27 cellular contexts compared by ENCODE assay signal in the genomic region with DNA sequence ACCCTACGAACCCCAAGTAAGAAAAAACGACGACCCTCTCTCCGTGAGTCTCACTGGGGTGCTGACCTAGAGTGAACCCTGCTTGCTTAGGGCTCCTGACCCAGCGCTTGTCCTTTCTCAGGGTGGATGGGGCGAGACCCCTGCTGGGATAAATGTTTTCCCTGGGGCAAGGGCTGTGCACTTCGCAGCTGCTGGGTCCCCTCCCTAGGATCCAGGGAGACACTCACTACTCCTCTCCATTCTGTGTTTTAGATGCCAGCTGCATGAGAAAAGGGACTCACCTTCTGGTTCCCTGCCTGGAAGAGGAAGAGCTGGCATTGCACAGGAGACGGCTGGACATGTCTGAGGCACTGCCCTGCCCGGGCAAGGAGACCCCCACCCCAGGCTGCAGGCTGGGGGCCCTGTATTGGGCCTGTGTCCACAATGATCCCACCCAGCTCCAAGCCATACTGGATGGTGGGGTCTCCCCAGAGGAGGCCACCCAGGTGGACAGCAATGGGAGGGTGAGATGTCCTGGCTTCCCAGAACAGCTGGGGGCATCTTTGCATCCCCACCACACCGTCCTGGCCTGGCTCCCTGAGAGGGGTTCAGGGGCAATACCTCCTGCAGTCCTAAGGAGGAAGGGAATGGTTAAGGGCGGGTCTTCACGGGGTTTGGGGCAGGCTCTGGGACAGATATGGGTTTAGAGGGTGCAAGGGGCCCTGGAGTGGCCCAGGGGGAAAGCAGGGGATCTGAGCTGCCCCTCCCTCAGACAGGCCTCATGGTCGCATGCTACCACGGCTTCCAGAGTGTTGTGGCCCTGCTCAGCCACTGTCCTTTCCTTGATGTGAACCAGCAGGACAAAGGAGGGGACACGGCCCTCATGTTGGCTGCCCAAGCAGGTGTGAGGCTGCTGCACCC. TPM values are rescaled to one million over a fixed set of nuclear protein-coding genes. Genes with fewer than 3 reads are reported as not detected.
DNase-seq lines count a peak whose midpoint lies in the region; ATAC-seq, FAIRE-seq and TF ChIP-seq lines count a peak whose summit lies in the region.
"Had no signal": no experiment of that assay in that cellular context is flagged by ENCODE, and none has a peak within 500 bp of the region (broad histone marks: within the 10 kb centered on the region; RNA-seq: fewer than 3 reads in every experiment).

No MANE protein-coding gene starts in this region.

- 39% methylated on average over 13 of the region's 15 CpGs for WGBS in K562 (ENCODE audit: insufficient coverage, low coverage, missing lambda C conversion rate)

- H3K27me3 Mint-ChIP-seq in type B pancreatic cell = peaks cover 2% of the 10 kb centered on the region
- H3K27me3 Mint-ChIP-seq: activated naive CD4-positive, alpha-beta T cell treated with anti-CD3 and anti-CD28 coated beads, Interleukin-2, amount 50 U/mL, for 24 hours had no signal

- H3K36me3 ChIP-seq in K562 (ENCODE audit: control insufficient read depth, insufficient read depth, low read length) (no peaks in the 10 kb centered on the region), keratinocyte (ENCODE audit: control insufficient read depth in 2 of 2, extremely low read depth in 1 of 2, insufficient read depth in 2 of 2, low read length in 2 of 2) (no peaks in the 10 kb centered on the region)
- H3K36me3 ChIP-seq: heart left ventricle, MG63 had no signal

- H3K27me3 ChIP-seq in K562 (ENCODE audit: control insufficient read depth in 2 of 2, insufficient read depth in 2 of 2, low read length in 2 of 2) (no peaks in the 10 kb centered on the region), keratinocyte (ENCODE audit: control insufficient read depth, extremely low read depth, insufficient read depth, low read length) (peaks cover 10% of the 10 kb centered on the region)
- H3K27me3 ChIP-seq: heart left ventricle, MG63 had no signal

- peak; percentile 53 for DNase-seq in cardiac septum (ENCODE audit: low spot score)
- DNase-seq in left ventricle myocardium superior = no peak
- DNase-seq in K562 (ENCODE audit: extremely low read depth in 1 of 4, low spot score in 3 of 4) = no peak
- DNase-seq in keratinocyte (ENCODE audit: low read depth, low spot score) = no peak
- no peak for DNase-seq in type B pancreatic cell (ENCODE audit: extremely low spot score, unreplicated experiment)
- DNase-seq in NAMALWA (ENCODE audit: low spot score) = no peak
- no peak for DNase-seq in AML-193 (lab: John Stamatoyannopoulos, UW)
- DNase-seq: ACHN; activated CD4-positive, alpha-beta T cell treated with anti-CD3 and anti-CD28 coated beads, Interleukin-2, amount 50 U/mL, for 48 hours; activated T-cell treated with anti-CD3 and anti-CD28 coated beads, Interleukin-2, amount 50 U/mL, for 1 hour; CD8-positive, alpha-beta memory T cell; EL; HFFc6; MG63; NCI-H2107; NK-92 treated with Interleukin-12 subunit alpha and Interleukin-12 subunit beta, amount 100 ng/mL, for 24 hours; stimulated activated CD4-positive, alpha-beta T cell treated with anti-CD3 and anti-CD28 coated beads, Interleukin-4, amount 100 ng/mL, for 24 hours; substantia nigra had no signal

- no peak for TF ChIP-seq EP300 in K562 (IDR thresholded peaks at IDR 0.05; ENCODE audit: low read length)

- dilution Hi-C loops in keratinocyte (cut with MboI; ENCODE audit: extremely low pct_ligation_motif_present, low sequenced_read_pairs) = no loop called here

- TF ChIP-seq POLR2A in K562 (conservative IDR thresholded peaks at IDR 0.05) = no peak

- H3K4me3 ChIP-seq in K562 = peak overlapping the region; percentile 17; the same call in 1 of the 2 replicates
- no peak overlapping the region for H3K4me3 ChIP-seq in keratinocyte (ENCODE audit: control insufficient read depth in 2 of 3, extremely low read depth in 1 of 3, insufficient read depth in 2 of 3, low read depth in 1 of 3, low read length in 3 of 3)
- H3K4me3 ChIP-seq: dorsolateral prefrontal cortex, heart left ventricle, MG63, skin epidermis had no signal

- H3K4me3 Mint-ChIP-seq in type B pancreatic cell = peak overlapping the region; percentile 69
- H3K4me3 Mint-ChIP-seq: activated naive CD4-positive, alpha-beta T cell treated with anti-CD3 and anti-CD28 coated beads, Interleukin-2, amount 50 U/mL, for 24 hours; CD8-positive, alpha-beta memory T cell; HFFc6 had no signal

- no TSS peak for BruUV-seq in K562 (replicated peaks; lab: Mats Ljungman, UMichigan)

- H3K9me1 ChIP-seq in K562 (ENCODE audit: control insufficient read depth, insufficient read depth, low read length) = no peaks in the 10 kb centered on the region
- H3K9me1 ChIP-seq in keratinocyte (ENCODE audit: control insufficient read depth, extremely low read depth, insufficient read depth, low read length) = no peaks in the 10 kb centered on the region

- in situ Hi-C loops in K562 (cut with MboI) = no loop called here

- no peak for TF ChIP-seq RAD21 in K562 (CRISPR knock-in tag; conservative IDR thresholded peaks at IDR 0.05 in 1 of 2, IDR thresholded peaks at IDR 0.05 in 1 of 2)

- CTCF ChIA-PET in K562 (lab: Yijun Ruan, JAX; ENCODE audit: low intra/inter-chr PET ratio) = interaction anchor here (0.6 to 0.7 kb wide), 2 partner anchors 14 to 79 kb away, joined by 3 read pairs; no protein-coding TSS in a partner anchor

- POLR2A ChIA-PET in K562 (lab: Yijun Ruan, JAX) = interaction anchor here (0.6 to 0.9 kb wide), 4 partner anchors 9 to 361 kb away, joined by 3 to 5 read pairs (median 4); no protein-coding TSS in a partner anchor

- H3K4me2 ChIP-seq in K562 (ENCODE audit: insufficient read depth, low read length) = peak overlapping the region; percentile 39; the same call in 1 of the 2 replicates
- H3K4me2 ChIP-seq in keratinocyte (ENCODE audit: control insufficient read depth, extremely low read depth, insufficient read depth, low read depth, low read length) = peak overlapping the region; percentile 17

- H2AFZ ChIP-seq in K562 (ENCODE audit: low read depth, low read length) = peak overlapping the region; percentile 8; the same call in 1 of the 2 replicates
- H2AFZ ChIP-seq in keratinocyte (ENCODE audit: control insufficient read depth, low read length) = no peak overlapping the region

- H3K9me3 ChIP-seq in K562 (replicated peaks; ENCODE audit: control insufficient read depth, insufficient read depth, low read depth, low read length) (0 out of 2 replicates have a peak, but pooled peaks cover 2% of the 10 kb centered on the region), keratinocyte (ENCODE audit: control insufficient read depth, low read depth, low read length) (no peaks in the 10 kb centered on the region)
- H3K9me3 ChIP-seq: heart left ventricle, MG63 had no signal

- intact Hi-C loops in cardiac septum (cut with DNase I) = no loop called here
- intact Hi-C loops in left ventricle myocardium superior (cut with micrococcal nuclease) = no loop called here
- intact Hi-C loops in K562 (cut with micrococcal nuclease) = no loop called here

- peak overlapping the region in 1 of 2 experiments; percentile 68; a peak in 1 of 4 replicates for H3K9ac ChIP-seq in K562 (ENCODE audit: insufficient read depth in 1 of 2, low read depth in 2 of 2, low read length in 2 of 2)
- no peak overlapping the region for H3K9ac ChIP-seq in keratinocyte (ENCODE audit: control insufficient read depth, extremely low read depth, insufficient read depth, low read length)

- no peak overlapping the region for H3K27ac Mint-ChIP-seq in type B pancreatic cell
- H3K27ac Mint-ChIP-seq: activated naive CD4-positive, alpha-beta T cell treated with anti-CD3 and anti-CD28 coated beads, Interleukin-2, amount 50 U/mL, for 24 hours; HFFc6 had no signal

- H3K27ac ChIP-seq in K562 (ENCODE audit: extremely low read depth, low read depth, low read length) = no peak overlapping the region
- no peak overlapping the region for H3K27ac ChIP-seq in keratinocyte (ENCODE audit: control insufficient read depth, insufficient read depth, low read length)
- H3K27ac ChIP-seq: dorsolateral prefrontal cortex, heart left ventricle, RWPE1, skin epidermis had no signal

- TF ChIP-seq CTCF in K562 (IDR thresholded peaks at IDR 0.05 in 2 of 3, conservative IDR thresholded peaks at IDR 0.05 in 1 of 3; ENCODE audit: insufficient read depth in 2 of 3, low read depth in 1 of 3, low read length in 3 of 3) (no peak), keratinocyte (optimal IDR thresholded peaks at IDR 0.05 in 1 of 3, IDR thresholded peaks at IDR 0.05 in 1 of 3, conservative IDR thresholded peaks at IDR 0.05 in 1 of 3; ENCODE audit: extremely low read depth in 1 of 3, insufficient read depth in 2 of 3, low read length in 3 of 3) (no peak), type B pancreatic cell (conservative IDR thresholded peaks at IDR 0.05) (no peak)

- peaks cover 15% of the 10 kb centered on the region for H3K4me1 Mint-ChIP-seq in type B pancreatic cell (ENCODE audit: unreplicated experiment)

- H3K36me3 Mint-ChIP-seq in type B pancreatic cell = no peaks in the 10 kb centered on the region
- H3K36me3 Mint-ChIP-seq: activated naive CD4-positive, alpha-beta T cell treated with anti-CD3 and anti-CD28 coated beads, Interleukin-2, amount 50 U/mL, for 24 hours; CD8-positive, alpha-beta memory T cell had no signal

- H3K4me1 ChIP-seq in K562 (replicated peaks in 1 of 2; ENCODE audit: control insufficient read depth in 2 of 2, insufficient read depth in 2 of 2, low read length in 2 of 2) (peaks cover 28 to 31% of the 10 kb centered on the region in 2 experiments), keratinocyte (ENCODE audit: control insufficient read depth, extremely low read depth, insufficient read depth, low read length) (peaks cover 4% of the 10 kb centered on the region)

- H4K20me1 ChIP-seq in K562 (replicated peaks; ENCODE audit: control insufficient read depth, insufficient read depth, low read length) (no peaks in the 10 kb centered on the region), keratinocyte (ENCODE audit: control insufficient read depth, extremely low read depth, insufficient read depth, low read length) (no peaks in the 10 kb centered on the region)

- H3K79me2 ChIP-seq in K562 (ENCODE audit: control insufficient read depth, insufficient read depth, low read length) (no peaks in the 10 kb centered on the region), keratinocyte (ENCODE audit: control insufficient read depth, insufficient read depth, low read length) (no peaks in the 10 kb centered on the region)

- H3K9me3 Mint-ChIP-seq in type B pancreatic cell = no peaks in the 10 kb centered on the region
- H3K9me3 Mint-ChIP-seq: activated naive CD4-positive, alpha-beta T cell treated with anti-CD3 and anti-CD28 coated beads, Interleukin-2, amount 50 U/mL, for 24 hours; CD8-positive, alpha-beta memory T cell; HFFc6 had no signal

- ATAC-seq in left ventricle myocardium superior (no peak), K562 (no peak), HG03139 (IDR thresholded peaks at IDR 0.05; ENCODE audit: unreplicated experiment) (no peak)
- ATAC-seq: heart left ventricle had no signal

- no peak for FAIRE-seq in K562 (lab: Jason Lieb, UNC)
- FAIRE-seq in keratinocyte (lab: Jason Lieb, UNC) = no peak
- FAIRE-seq: HTR-8/SVneo had no signal

RNA-seq across cellular contexts. Expression of gene ANKRD33, which starts 0.7 kb away (rescaled TPM):
- total RNA-seq in cardiac septum = not detected
- not detected for total RNA-seq in left ventricle myocardium superior
- 0.21 and 0.51 TPM in 2 replicates for total RNA-seq in K562 (2011; cell fraction: chromatin; rRNA removed; ENCODE audit: low replicate concordance)
- total RNA-seq in K562 (2011; cell fraction: nucleolus; rRNA removed) = 0.39 and 0.50 TPM in 2 replicates
- total RNA-seq in K562 (2011; cell fraction: nucleoplasm; rRNA removed) = 0.31 and 0.37 TPM in 2 replicates
- not detected in 2 replicates for total RNA-seq in K562 (2014; rRNA removed)
- 0.07 and 0.10 TPM in 2 replicates for total RNA-seq in K562 (2014; rRNA removed; fragmentation: Illumina TruSeq; extraction: Trizol)
- total RNA-seq in K562 (2015; rRNA removed; fragmentation: Illumina TruSeq; extraction: Trizol) = 0.11 and 0.23 TPM in 2 replicates
- 0.20 TPM in 1 of 2 replicates, not detected in the other for total RNA-seq in K562 (2021)
- 0.06 and 0.08 TPM in 2 replicates for polyA plus RNA-seq in K562 (2011; rRNA removed)
- 0.04 TPM in 1 of 2 replicates, not detected in the other for polyA plus RNA-seq in K562 (2011; cell fraction: cytosol; rRNA removed)
- polyA plus RNA-seq in K562 (2011; cell fraction: nucleus; rRNA removed) = 0.18 and 0.47 TPM in 2 replicates
- 0.17 and 3.1 TPM in 2 replicates for polyA plus RNA-seq in K562 (2012)
- 0.04 TPM in 1 of 2 replicates, not detected in the other for polyA plus RNA-seq in K562 (2014; fragmentation: Illumina TruSeq; extraction: Trizol)
- not detected for polyA plus RNA-seq in K562 (2014; fragmentation: Nextera tagmentation; extraction: Ambion mirVana)
- 0.11 TPM in 1 of 2 replicates, not detected in the other for polyA plus RNA-seq in K562 (2014; rRNA removed)
- polyA minus RNA-seq in K562 (2011; rRNA and poly(A)+ RNA removed) = not detected in 2 replicates
- polyA minus RNA-seq in K562 (2011; cell fraction: cytosol; rRNA and poly(A)+ RNA removed) = not detected in 2 replicates
- polyA minus RNA-seq in K562 (2011; cell fraction: nucleus; rRNA and poly(A)+ RNA removed) = 0.27 and 0.44 TPM in 2 replicates
- polyA plus RNA-seq in keratinocyte = not detected in 3 replicates
- not detected for polyA plus RNA-seq in keratinocyte (2011; ENCODE audit: low read depth)
- polyA plus RNA-seq in keratinocyte (2011; cell fraction: cytosol; rRNA removed) = not detected in 2 replicates
- not detected in 2 replicates for polyA plus RNA-seq in keratinocyte (2011; cell fraction: nucleus; rRNA removed)
- polyA plus RNA-seq in keratinocyte (2012; ENCODE audit: low replicate concordance) = 0.04 TPM in 1 of 2 replicates, not detected in the other
- 0.13 TPM in 2 of 3 replicates, not detected in the other for polyA minus RNA-seq in keratinocyte
- polyA minus RNA-seq in keratinocyte (2011; cell fraction: cytosol; rRNA and poly(A)+ RNA removed) = not detected
- not detected in 2 replicates for polyA minus RNA-seq in keratinocyte (2011; cell fraction: nucleus; rRNA and poly(A)+ RNA removed)
- 0.51 and 0.62 TPM in 2 replicates for total RNA-seq in type B pancreatic cell (ENCODE audit: low replicate concordance)
- total RNA-seq: CD8-positive, alpha-beta memory T cell; heart left ventricle; HFFc6; osteocyte had no signal
- polyA plus RNA-seq: CD8-positive, alpha-beta memory T cell; fibroblast of lung; heart left ventricle had no signal

RNA-seq across cellular contexts. Expression of gene ACVRL1, which starts 18.7 kb away (rescaled TPM):
- total RNA-seq in cardiac septum (31.1 TPM), left ventricle myocardium superior (31.7 TPM), K562 (2014; rRNA removed) (0.20 and 0.91 TPM in 2 replicates), K562 (2014; rRNA removed; fragmentation: Illumina TruSeq; extraction: Trizol) (0.06 and 0.22 TPM in 2 replicates), K562 (2015; rRNA removed; fragmentation: Illumina TruSeq; extraction: Trizol) (0.36 and 0.87 TPM in 2 replicates), K562 (2021) (1.3 and 1.4 TPM in 2 replicates), type B pancreatic cell (ENCODE audit: low replicate concordance) (0.46 and 0.95 TPM in 2 replicates)
- 1.3 and 3.5 TPM in 2 replicates for total RNA-seq in K562 (2011; cell fraction: chromatin; rRNA removed; ENCODE audit: low replicate concordance)
- total RNA-seq in K562 (2011; cell fraction: nucleolus; rRNA removed) = 2.1 and 2.7 TPM in 2 replicates
- total RNA-seq in K562 (2011; cell fraction: nucleoplasm; rRNA removed) = 1.2 and 2.4 TPM in 2 replicates
- polyA plus RNA-seq in K562 (2011; rRNA removed) (0.26 and 0.83 TPM in 2 replicates), K562 (2014; fragmentation: Illumina TruSeq; extraction: Trizol) (0.30 and 0.71 TPM in 2 replicates), K562 (2014; fragmentation: Nextera tagmentation; extraction: Ambion mirVana) (under 1 TPM; 0.07 to 0.11 TPM), K562 (2014; rRNA removed) (0.42 and 0.45 TPM in 2 replicates), keratinocyte (not detected in 3 replicates)
- 0.39 and 0.47 TPM in 2 replicates for polyA plus RNA-seq in K562 (2011; cell fraction: cytosol; rRNA removed)
- 2.0 and 2.1 TPM in 2 replicates for polyA plus RNA-seq in K562 (2011; cell fraction: nucleus; rRNA removed)
- polyA plus RNA-seq in K562 (2012) = 1.2 and 5.1 TPM in 2 replicates
- polyA minus RNA-seq in K562 (2011; rRNA and poly(A)+ RNA removed) = 0.28 and 1.2 TPM in 2 replicates
- not detected in 2 replicates for polyA minus RNA-seq in K562 (2011; cell fraction: cytosol; rRNA and poly(A)+ RNA removed)
- polyA minus RNA-seq in K562 (2011; cell fraction: nucleus; rRNA and poly(A)+ RNA removed) = 0.94 and 1.7 TPM in 2 replicates
- 0.15 TPM for polyA plus RNA-seq in keratinocyte (2011; ENCODE audit: low read depth)
- polyA plus RNA-seq in keratinocyte (2011; cell fraction: cytosol; rRNA removed) = not detected in 2 replicates
- polyA plus RNA-seq in keratinocyte (2011; cell fraction: nucleus; rRNA removed) = 0.03 TPM in 1 of 2 replicates, not detected in the other
- not detected in 2 replicates for polyA plus RNA-seq in keratinocyte (2012; ENCODE audit: low replicate concordance)
- polyA minus RNA-seq in keratinocyte = not detected in 3 replicates
- polyA minus RNA-seq in keratinocyte (2011; cell fraction: cytosol; rRNA and poly(A)+ RNA removed) = not detected
- not detected in 2 replicates for polyA minus RNA-seq in keratinocyte (2011; cell fraction: nucleus; rRNA and poly(A)+ RNA removed)
- total RNA-seq: osteocyte had no signal
- polyA plus RNA-seq: CD8-positive, alpha-beta memory T cell had no signal

RNA-seq across cellular contexts. Expression of gene FIGNL2, which starts 40.0 kb away (rescaled TPM):
- total RNA-seq in cardiac septum = 0.32 TPM
- 0.35 TPM for total RNA-seq in left ventricle myocardium superior
- 0.07 TPM in 1 of 2 replicates, not detected in the other for total RNA-seq in K562 (2011; cell fraction: chromatin; rRNA removed; ENCODE audit: low replicate concordance)
- 0.17 TPM in 1 of 2 replicates, not detected in the other for total RNA-seq in K562 (2011; cell fraction: nucleolus; rRNA removed)
- total RNA-seq in K562 (2011; cell fraction: nucleoplasm; rRNA removed) = not detected in 2 replicates
- not detected in 2 replicates for total RNA-seq in K562 (2014; rRNA removed)
- not detected in 2 replicates for total RNA-seq in K562 (2014; rRNA removed; fragmentation: Illumina TruSeq; extraction: Trizol)
- total RNA-seq in K562 (2015; rRNA removed; fragmentation: Illumina TruSeq; extraction: Trizol) = not detected in 2 replicates
- not detected in 2 replicates for total RNA-seq in K562 (2021)
- polyA plus RNA-seq in K562 (2011; rRNA removed) = 0.01 TPM in 1 of 2 replicates, not detected in the other
- 0.01 TPM in 1 of 2 replicates, not detected in the other for polyA plus RNA-seq in K562 (2011; cell fraction: cytosol; rRNA removed)
- polyA plus RNA-seq in K562 (2011; cell fraction: nucleus; rRNA removed) = 0.04 TPM in 1 of 2 replicates, not detected in the other
- polyA plus RNA-seq in K562 (2012) = not detected in 2 replicates
- not detected in 2 replicates for polyA plus RNA-seq in K562 (2014; fragmentation: Illumina TruSeq; extraction: Trizol)
- polyA plus RNA-seq in K562 (2014; fragmentation: Nextera tagmentation; extraction: Ambion mirVana) = not detected
- polyA plus RNA-seq in K562 (2014; rRNA removed) = not detected in 2 replicates
- not detected in 2 replicates for polyA minus RNA-seq in K562 (2011; rRNA and poly(A)+ RNA removed)
- polyA minus RNA-seq in K562 (2011; cell fraction: cytosol; rRNA and poly(A)+ RNA removed) = not detected in 2 replicates
- not detected in 2 replicates for polyA minus RNA-seq in K562 (2011; cell fraction: nucleus; rRNA and poly(A)+ RNA removed)
- polyA plus RNA-seq in keratinocyte = not detected in 3 replicates
- not detected for polyA plus RNA-seq in keratinocyte (2011; ENCODE audit: low read depth)
- not detected in 2 replicates for polyA plus RNA-seq in keratinocyte (2011; cell fraction: cytosol; rRNA removed)
- not detected in 2 replicates for polyA plus RNA-seq in keratinocyte (2011; cell fraction: nucleus; rRNA removed)
- polyA plus RNA-seq in keratinocyte (2012; ENCODE audit: low replicate concordance) = not detected in 2 replicates
- polyA minus RNA-seq in keratinocyte = not detected in 3 replicates
- not detected for polyA minus RNA-seq in keratinocyte (2011; cell fraction: cytosol; rRNA and poly(A)+ RNA removed)
- polyA minus RNA-seq in keratinocyte (2011; cell fraction: nucleus; rRNA and poly(A)+ RNA removed) = not detected in 2 replicates
- total RNA-seq in type B pancreatic cell (ENCODE audit: low replicate concordance) = 5.7 and 17.8 TPM in 2 replicates
- total RNA-seq: HFFc6 had no signal
